ENCODE assay signal across 12 cellular contexts in the genomic region with DNA sequence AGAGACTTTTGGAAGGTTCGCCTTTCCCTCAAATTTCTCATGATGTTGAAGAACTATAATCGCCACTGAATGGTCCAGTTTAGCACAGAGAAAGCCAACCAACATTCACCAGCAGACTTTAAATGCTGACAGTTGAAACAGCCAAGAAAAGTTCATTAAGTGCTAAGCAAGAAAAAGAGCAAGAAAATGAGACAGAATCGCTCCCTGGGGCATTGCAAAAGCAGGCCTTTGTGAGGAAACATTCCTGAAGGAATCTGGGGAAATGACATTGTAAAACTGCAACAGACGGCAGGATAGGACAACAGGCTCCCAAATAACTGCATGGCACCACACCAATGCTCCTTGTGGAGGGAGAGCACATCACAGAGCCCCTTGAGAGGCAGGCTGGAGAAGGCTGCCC.
DNase-seq lines count a peak whose midpoint lies in the region; ATAC-seq, FAIRE-seq and TF ChIP-seq lines count a peak whose summit lies in the region.
"Had no signal": no experiment of that assay in that cellular context is flagged by ENCODE, and none has a peak within 500 bp of the region (broad histone marks: within the 10 kb centered on the region; RNA-seq: fewer than 3 reads in every experiment).

No MANE protein-coding gene starts in this region.

- TF ChIP-seq POLR2A in HepG2 (IDR thresholded peaks at IDR 0.05; ENCODE audit: insufficient read depth in 1 of 2, low read depth in 2 of 2, low read length in 2 of 2) = no peak

- peaks cover 28% of the 10 kb centered on the region for H3K4me1 Mint-ChIP-seq in chondrocyte (ENCODE audit: low read depth)

- H3K4me3 Mint-ChIP-seq in chondrocyte (ENCODE audit: unreplicated experiment) = no peak overlapping the region
- H3K4me3 Mint-ChIP-seq: activated CD4-positive, alpha-beta T cell treated with anti-CD3 and anti-CD28 coated beads for 36 hours; CD4-positive, alpha-beta memory T cell had no signal

- CTCF ChIA-PET in HepG2 (lab: Yijun Ruan, JAX; ENCODE audit: low intra/inter-chr PET ratio, low total read pairs) = no interaction called here

- no peaks in the 10 kb centered on the region for H3K9me3 Mint-ChIP-seq in chondrocyte (ENCODE audit: low read depth)

- H3K4me1 ChIP-seq in HepG2 (ENCODE audit: insufficient read depth, low read length) = peaks cover 72% of the 10 kb centered on the region

- H3K9me3 ChIP-seq in HepG2 (ENCODE audit: low read length) = no peaks in the 10 kb centered on the region

- H3K27me3 ChIP-seq in HepG2 (ENCODE audit: control insufficient read depth in 1 of 2, insufficient read depth in 2 of 2, low read length in 2 of 2) = no peaks in the 10 kb centered on the region; a peak in 1 of 5 replicates

- peak overlapping the region; percentile 66 for H3K27ac Mint-ChIP-seq in chondrocyte (ENCODE audit: unreplicated experiment)
- H3K27ac Mint-ChIP-seq: activated CD4-positive, alpha-beta T cell treated with anti-CD3 and anti-CD28 coated beads for 36 hours; CD4-positive, alpha-beta memory T cell had no signal

- BruUV-seq in HepG2 (replicated peaks; lab: Mats Ljungman, UMichigan) = no TSS peak

- no peaks in the 10 kb centered on the region for H4K20me1 ChIP-seq in HepG2 (ENCODE audit: insufficient read depth, low read length)

- TF ChIP-seq CTCF in chondrocyte (IDR thresholded peaks at IDR 0.05) (no peak), HepG2 (CRISPR knock-in tag; IDR thresholded peaks at IDR 0.05) (no peak)

- DNase-seq in EH (ENCODE audit: low read depth) = peak; percentile 43
- DNase-seq in chondrocyte (ENCODE audit: low spot score) = no peak
- DNase-seq in HepG2 (ENCODE audit: low spot score) = no peak
- DNase-seq in skeletal muscle cell (ENCODE audit: low read depth) = peak; percentile 28
- no peak for DNase-seq in activated effector memory CD4-positive, alpha-beta T cell treated with Interleukin-2 at 50 U/mL for 16 hours
- DNase-seq in NK-92 (lab: John Stamatoyannopoulos, UW; ENCODE audit: unreplicated experiment) = no peak
- DNase-seq: activated CD4-positive, alpha-beta T cell treated with anti-CD3 and anti-CD28 coated beads for 36 hours; CD4-positive, alpha-beta memory T cell; NCI-H524 treated with DMSO at 0.1 percent for 48 hours; stimulated activated naive CD4-positive, alpha-beta T cell had no signal

- H3K27me3 Mint-ChIP-seq in chondrocyte (ENCODE audit: low read depth) = peaks cover 1% of the 10 kb centered on the region
- H3K27me3 Mint-ChIP-seq: CD4-positive, alpha-beta memory T cell had no signal

- no peak overlapping the region for H2AFZ ChIP-seq in HepG2 (ENCODE audit: low read length)

- peak overlapping the region; percentile 26 for H3K4me2 ChIP-seq in HepG2 (ENCODE audit: low read depth, low read length)

- POLR2A ChIA-PET in HepG2 (lab: Yijun Ruan, JAX) = interaction anchor here (1.6 kb wide), 1 partner anchor 268 kb away, joined by 15 read pairs; a partner anchor contains a TSS

- no peak for TF ChIP-seq RAD21 in HepG2 (CRISPR knock-in tag; IDR thresholded peaks at IDR 0.05)

- peak; percentile 8 for FAIRE-seq in HepG2 (lab: Jason Lieb, UNC)

- H3K27ac ChIP-seq in HepG2 (ENCODE audit: extremely low read length, insufficient read depth, low read length) = peak overlapping the region; percentile 80

- WGBS in HepG2 (ENCODE audit: low lambda C conversion rate) = 77% methylated on average over 4 of the region's 4 CpGs

- TF ChIP-seq EP300 in HepG2 (IDR thresholded peaks at IDR 0.05; ENCODE audit: low read depth in 2 of 2, low read length in 2 of 2) = no peak
- no peak for TF ChIP-seq EP300 in HepG2 (CRISPR knock-in tag; IDR thresholded peaks at IDR 0.05; ENCODE audit: borderline replicate concordance)

- H3K36me3 ChIP-seq in HepG2 (replicated peaks in 1 of 2; ENCODE audit: control insufficient read depth in 1 of 2, insufficient read depth in 2 of 2, low read length in 2 of 2) = no peaks in the 10 kb centered on the region

- no peak overlapping the region for H3K9ac ChIP-seq in HepG2 (ENCODE audit: insufficient read depth, low read depth, low read length)

- ATAC-seq in HepG2 (no peak; the same call in 2 of the 3 replicates), HG03095 (IDR thresholded peaks at IDR 0.05; ENCODE audit: unreplicated experiment) (no peak), HG02852 (IDR thresholded peaks at IDR 0.05; ENCODE audit: unreplicated experiment) (no peak)
- ATAC-seq: activated CD4-positive, alpha-beta T cell treated with anti-CD3 and anti-CD28 coated beads for 36 hours had no signal

- H3K36me3 Mint-ChIP-seq in chondrocyte (ENCODE audit: low read depth) = no peaks in the 10 kb centered on the region
- H3K36me3 Mint-ChIP-seq: CD4-positive, alpha-beta memory T cell had no signal

- no peaks in the 10 kb centered on the region for H3K79me2 ChIP-seq in HepG2 (ENCODE audit: insufficient read depth, low read length)

- intact Hi-C loops in HepG2 (cut with micrococcal nuclease; ENCODE audit: unreplicated experiment) = loop anchor here (1.0 to 10.0 kb wide), 5 partner anchors 90 to 309 kb away; a partner anchor contains a TSS

- H3K4me3 ChIP-seq in HepG2 (replicated peaks in 1 of 3; ENCODE audit: insufficient read depth in 1 of 3, low read depth in 2 of 3, low read length in 3 of 3) = no peak overlapping the region
- no peak overlapping the region for H3K4me3 ChIP-seq in skeletal muscle cell (ENCODE audit: low read depth, low read length)

- in situ Hi-C loops in HepG2 (cut with HindIII; ENCODE audit: extremely low pct_ligation_motif_present, low pct_unique_long_range_greater_than_20kb) = no loop called here

TF ChIP-seq in HepG2, 621 proteins besides CTCF, POLR2A, EP300 and RAD21 (continues in another document):
- TF ChIP-seq NCOR1 (IDR thresholded peaks at IDR 0.05; ENCODE audit: borderline replicate concordance, low read length) (0 out of 2 replicates have a peak, but pooled peaks have one; percentile 1), HOXD1 (CRISPR knock-in tag; IDR thresholded peaks at IDR 0.05) (no peak), ZNF296 (CRISPR knock-in tag; conservative IDR thresholded peaks at IDR 0.05) (no peak), ZNF772 (CRISPR knock-in tag; IDR thresholded peaks at IDR 0.05) (0 out of 2 replicates have a peak, but pooled peaks have one; percentile 18), MXI1 (IDR thresholded peaks at IDR 0.05; ENCODE audit: borderline replicate concordance, low read depth, low read length) (no peak), MIER2 (CRISPR knock-in tag; IDR thresholded peaks at IDR 0.05) (0 out of 2 replicates have a peak, but pooled peaks have one; percentile 6), TEAD3 (CRISPR knock-in tag; optimal IDR thresholded peaks at IDR 0.05; ENCODE audit: borderline replicate concordance) (peak; percentile 12), ZNF747 (CRISPR knock-in tag; IDR thresholded peaks at IDR 0.05; ENCODE audit: borderline replicate concordance) (peak; percentile 28; the same call in 1 of the 2 replicates), ELF4 (CRISPR knock-in tag; IDR thresholded peaks at IDR 0.05; ENCODE audit: borderline replicate concordance) (0 out of 2 replicates have a peak, but pooled peaks have one; percentile 45), SOX13 (IDR thresholded peaks at IDR 0.05) (no peak), SOX13 (CRISPR knock-in tag; conservative IDR thresholded peaks at IDR 0.05 in 1 of 2, IDR thresholded peaks at IDR 0.05 in 1 of 2) (no peak)
- TF ChIP-seq, protein P1, sequence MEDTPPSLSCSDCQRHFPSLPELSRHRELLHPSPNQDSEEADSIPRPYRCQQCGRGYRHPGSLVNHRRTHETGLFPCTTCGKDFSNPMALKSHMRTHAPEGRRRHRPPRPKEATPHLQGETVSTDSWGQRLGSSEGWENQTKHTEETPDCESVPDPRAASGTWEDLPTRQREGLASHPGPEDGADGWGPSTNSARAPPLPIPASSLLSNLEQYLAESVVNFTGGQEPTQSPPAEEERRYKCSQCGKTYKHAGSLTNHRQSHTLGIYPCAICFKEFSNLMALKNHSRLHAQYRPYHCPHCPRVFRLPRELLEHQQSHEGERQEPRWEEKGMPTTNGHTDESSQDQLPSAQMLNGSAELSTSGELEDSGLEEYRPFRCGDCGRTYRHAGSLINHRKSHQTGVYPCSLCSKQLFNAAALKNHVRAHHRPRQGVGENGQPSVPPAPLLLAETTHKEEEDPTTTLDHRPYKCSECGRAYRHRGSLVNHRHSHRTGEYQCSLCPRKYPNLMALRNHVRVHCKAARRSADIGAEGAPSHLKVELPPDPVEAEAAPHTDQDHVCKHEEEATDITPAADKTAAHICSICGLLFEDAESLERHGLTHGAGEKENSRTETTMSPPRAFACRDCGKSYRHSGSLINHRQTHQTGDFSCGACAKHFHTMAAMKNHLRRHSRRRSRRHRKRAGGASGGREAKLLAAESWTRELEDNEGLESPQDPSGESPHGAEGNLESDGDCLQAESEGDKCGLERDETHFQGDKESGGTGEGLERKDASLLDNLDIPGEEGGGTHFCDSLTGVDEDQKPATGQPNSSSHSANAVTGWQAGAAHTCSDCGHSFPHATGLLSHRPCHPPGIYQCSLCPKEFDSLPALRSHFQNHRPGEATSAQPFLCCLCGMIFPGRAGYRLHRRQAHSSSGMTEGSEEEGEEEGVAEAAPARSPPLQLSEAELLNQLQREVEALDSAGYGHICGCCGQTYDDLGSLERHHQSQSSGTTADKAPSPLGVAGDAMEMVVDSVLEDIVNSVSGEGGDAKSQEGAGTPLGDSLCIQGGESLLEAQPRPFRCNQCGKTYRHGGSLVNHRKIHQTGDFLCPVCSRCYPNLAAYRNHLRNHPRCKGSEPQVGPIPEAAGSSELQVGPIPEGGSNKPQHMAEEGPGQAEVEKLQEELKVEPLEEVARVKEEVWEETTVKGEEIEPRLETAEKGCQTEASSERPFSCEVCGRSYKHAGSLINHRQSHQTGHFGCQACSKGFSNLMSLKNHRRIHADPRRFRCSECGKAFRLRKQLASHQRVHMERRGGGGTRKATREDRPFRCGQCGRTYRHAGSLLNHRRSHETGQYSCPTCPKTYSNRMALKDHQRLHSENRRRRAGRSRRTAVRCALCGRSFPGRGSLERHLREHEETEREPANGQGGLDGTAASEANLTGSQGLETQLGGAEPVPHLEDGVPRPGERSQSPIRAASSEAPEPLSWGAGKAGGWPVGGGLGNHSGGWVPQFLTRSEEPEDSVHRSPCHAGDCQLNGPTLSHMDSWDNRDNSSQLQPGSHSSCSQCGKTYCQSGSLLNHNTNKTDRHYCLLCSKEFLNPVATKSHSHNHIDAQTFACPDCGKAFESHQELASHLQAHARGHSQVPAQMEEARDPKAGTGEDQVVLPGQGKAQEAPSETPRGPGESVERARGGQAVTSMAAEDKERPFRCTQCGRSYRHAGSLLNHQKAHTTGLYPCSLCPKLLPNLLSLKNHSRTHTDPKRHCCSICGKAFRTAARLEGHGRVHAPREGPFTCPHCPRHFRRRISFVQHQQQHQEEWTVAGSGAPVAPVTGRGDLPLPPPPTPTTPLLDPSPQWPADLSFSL (CRISPR knock-in tag; IDR thresholded peaks at IDR 0.05) = 0 out of 2 replicates have a peak, but pooled peaks have one; percentile 9
- TF ChIP-seq, protein P2, sequence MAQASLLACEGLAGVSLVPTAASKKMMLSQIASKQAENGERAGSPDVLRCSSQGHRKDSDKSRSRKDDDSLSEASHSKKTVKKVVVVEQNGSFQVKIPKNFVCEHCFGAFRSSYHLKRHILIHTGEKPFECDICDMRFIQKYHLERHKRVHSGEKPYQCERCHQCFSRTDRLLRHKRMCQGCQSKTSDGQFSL (CRISPR knock-in tag; IDR thresholded peaks at IDR 0.05) = no peak

Comparison
In these comparisons a context has a peak if more than half of its experiments do, and no peak if none do; other contexts are left out.
1. DNase-seq: peak in EH (single experiment) and skeletal muscle cell (single experiment); none in chondrocyte (single experiment), HepG2 (single experiment), activated effector memory CD4-positive, alpha-beta T cell treated with Interleukin-2 at 50 U/mL for 16 hours (single experiment) and NK-92 (single experiment).